In genomic region chr12:27361372-27361771, GRCh38 we compare ENCODE assay signal across 20 cellular contexts. TPM values are rescaled to one million over a fixed set of nuclear protein-coding genes. Genes with fewer than 3 reads are reported as not detected.
DNase-seq lines count a peak whose midpoint lies in the region; ATAC-seq and TF ChIP-seq lines count a peak whose summit lies in the region.
"Had no signal": no experiment of that assay in that cellular context is flagged by ENCODE, and none has a peak within 500 bp of the region (broad histone marks: within the 10 kb centered on the region; RNA-seq: fewer than 3 reads in every experiment).

No MANE protein-coding gene starts in this region.

- DNase-seq in AG04450 (ENCODE audit: low read depth, low spot score) (peak; percentile 36), HCEC 1CT (peak; percentile 66), chondrocyte (ENCODE audit: low spot score) (no peak), osteoblast (ENCODE audit: insufficient read length, low spot score, missing footprints) (peak; percentile 5), NCI-H446 (lab: John Stamatoyannopoulos, UW) (no peak), NCI-H1105 treated with DMSO at 0.1 percent for 48 hours (lab: John Stamatoyannopoulos, UW) (no peak)
- DNase-seq in stimulated activated CD8-positive, alpha-beta memory T cell treated with anti-CD3 and anti-CD28 coated beads, Interleukin-4, amount 100 ng/mL, for 48 hours: no peak
- DNase-seq: CD8-positive, alpha-beta memory T cell; DMS79 treated with DMSO at 0.1 percent for 48 hours; GDM1; GOT3; NCI-H1417; NCI-H1930; NCI-H446 treated with DMSO at 0.1 percent for 48 hours; NCI-H748 treated with DMSO at 0.1 percent for 48 hours; SJCRH30; SW 1271 had no signal

- no peaks in the 10 kb centered on the region for H3K36me3 ChIP-seq in osteoblast (ENCODE audit: insufficient read depth, low read length)
- H3K36me3 ChIP-seq: BLaER1, SJCRH30 had no signal

- H3K27me3 ChIP-seq in AG04450 (ENCODE audit: control insufficient read depth, insufficient read depth, low read length) (no peaks in the 10 kb centered on the region), osteoblast (ENCODE audit: insufficient read depth, low read length) (no peaks in the 10 kb centered on the region)
- H3K27me3 ChIP-seq: BLaER1, SJCRH30 had no signal

- TF ChIP-seq CTCF in AG04450 (IDR thresholded peaks at IDR 0.05; ENCODE audit: low read depth, low read length) (no peak), chondrocyte (IDR thresholded peaks at IDR 0.05) (no peak), osteoblast (IDR thresholded peaks at IDR 0.05; ENCODE audit: extremely low read depth, low read depth, low read length) (no peak)

- H4K20me1 ChIP-seq in osteoblast (ENCODE audit: insufficient read depth, low read length): no peaks in the 10 kb centered on the region
- H4K20me1 ChIP-seq: BLaER1 had no signal

- H3K4me3 ChIP-seq in AG04450 (ENCODE audit: low read depth, low read length) (no peak overlapping the region), osteoblast (ENCODE audit: insufficient read depth, low read length) (peak overlapping the region; percentile 44)
- H3K4me3 ChIP-seq: BLaER1, GM12878, SJCRH30 had no signal

- H3K9me3 ChIP-seq in AG04450 (ENCODE audit: control insufficient read depth, insufficient read depth, low read length) (no peaks in the 10 kb centered on the region), osteoblast (ENCODE audit: low read depth, low read length) (no peaks in the 10 kb centered on the region)
- H3K9me3 ChIP-seq: SJCRH30 had no signal

- H3K4me3 Mint-ChIP-seq in chondrocyte (ENCODE audit: unreplicated experiment): no peak overlapping the region
- H3K4me3 Mint-ChIP-seq: CD8-positive, alpha-beta memory T cell had no signal

- no peaks in the 10 kb centered on the region for H3K9me3 Mint-ChIP-seq in chondrocyte (ENCODE audit: low read depth)

- peak overlapping the region; percentile 75 for H3K4me2 ChIP-seq in osteoblast (ENCODE audit: insufficient read depth, low read length)
- H3K4me2 ChIP-seq: BLaER1 had no signal

- H3K79me2 ChIP-seq in osteoblast (ENCODE audit: insufficient read depth, low read length): peaks cover 39% of the 10 kb centered on the region

- peak overlapping the region; percentile 61 for H3K27ac Mint-ChIP-seq in chondrocyte (ENCODE audit: unreplicated experiment)
- H3K27ac Mint-ChIP-seq: CD8-positive, alpha-beta memory T cell had no signal

- H3K27ac ChIP-seq in AG04450 (ENCODE audit: low read depth, low read length): no peak overlapping the region
- peak overlapping the region; percentile 85 for H3K27ac ChIP-seq in osteoblast (ENCODE audit: low read depth, low read length)
- H3K27ac ChIP-seq: BLaER1, SJCRH30 had no signal

- H3K4me1 ChIP-seq in osteoblast (ENCODE audit: insufficient read depth, low read length): peaks cover 33% of the 10 kb centered on the region
- H3K4me1 ChIP-seq: BLaER1, SJCRH30 had no signal

- no peaks in the 10 kb centered on the region for H3K36me3 Mint-ChIP-seq in chondrocyte (ENCODE audit: low read depth)
- H3K36me3 Mint-ChIP-seq: CD8-positive, alpha-beta memory T cell had no signal

- CTCF ChIA-PET in AG04450 (lab: Charles Lee): interaction anchor here (1.0 to 1.1 kb wide), 3 partner anchors 21 to 63 kb away, joined by 3 to 5 read pairs (median 3); no protein-coding TSS in a partner anchor

- H2AFZ ChIP-seq in osteoblast (ENCODE audit: low read length): peak overlapping the region; percentile 4

- no peaks in the 10 kb centered on the region for H3K27me3 Mint-ChIP-seq in chondrocyte (ENCODE audit: low read depth)

- POLR2A ChIA-PET in AG04450 (lab: Yijun Ruan, JAX): interaction anchor here (0.7 kb wide), 1 partner anchor 17 kb away, joined by 3 read pairs; no protein-coding TSS in a partner anchor

- ATAC-seq in GM19035 (IDR thresholded peaks at IDR 0.05; ENCODE audit: unreplicated experiment): no peak
- ATAC-seq: GM12878 had no signal

- H3K4me1 Mint-ChIP-seq in chondrocyte (ENCODE audit: low read depth): peaks cover 24% of the 10 kb centered on the region
- H3K4me1 Mint-ChIP-seq: CD8-positive, alpha-beta memory T cell had no signal

RNA-seq across cellular contexts. Expression of gene BMAL2, which starts 28.7 kb away (rescaled TPM):
- polyA plus RNA-seq in AG04450 (2011; rRNA removed): 22.9 and 28.8 TPM in 2 replicates
- polyA minus RNA-seq in AG04450 (2011; rRNA and poly(A)+ RNA removed): 18.8 and 29.0 TPM in 2 replicates
- total RNA-seq in chondrocyte (9.0 to 12.0 TPM (median 11.6 TPM) in 3 replicates), osteoblast (18.3 and 21.7 TPM in 2 replicates)

Comparison
In these comparisons a context has a peak if more than half of its experiments do, and no peak if none do; other contexts are left out.
1. DNase-seq: peak in AG04450 (single experiment), HCEC 1CT (single experiment) and osteoblast (single experiment); none in chondrocyte (single experiment), stimulated activated CD8-positive, alpha-beta memory T cell treated with anti-CD3 and anti-CD28 coated beads, Interleukin-4, amount 100 ng/mL, for 48 hours (single experiment), NCI-H446 (0 of 2) and NCI-H1105 treated with DMSO at 0.1 percent for 48 hours (single experiment).